1 cellular context compared by ENCODE assay signal in genomic region chrX:24054182-24055042, GRCh38.
A peak's percentile ranks its signal among the peaks of the same experiment; 100 is the strongest.
TF ChIP-seq lines count a peak whose summit lies in the region.

Gene EIF2S3, plus strand, starts transcription at chrX:24054956. Its CDS starts 13 bp downstream, at chrX:24054969.

TF ChIP-seq in HepG2, 621 proteins besides CTCF, POLR2A, EP300 and RAD21 (continued from another document and continues in another):
- TF ChIP-seq BCL3 (CRISPR knock-in tag; IDR thresholded peaks at IDR 0.05) (no peak), ZBTB4 (CRISPR knock-in tag; IDR thresholded peaks at IDR 0.05; ENCODE audit: borderline replicate concordance) (no peak), ATRX (CRISPR knock-in tag; IDR thresholded peaks at IDR 0.05; ENCODE audit: borderline replicate concordance) (no peak), E2F1 (CRISPR knock-in tag; IDR thresholded peaks at IDR 0.05) (peak; percentile 80), KDM5B (CRISPR knock-in tag; IDR thresholded peaks at IDR 0.05; ENCODE audit: borderline replicate concordance) (0 out of 2 replicates have a peak, but pooled peaks have one; percentile 38), BRF2 (CRISPR knock-in tag; IDR thresholded peaks at IDR 0.05) (0 out of 2 replicates have a peak, but pooled peaks have one; percentile 31), ZNF12 (CRISPR knock-in tag; IDR thresholded peaks at IDR 0.05) (no peak), ZBED4 (CRISPR knock-in tag; IDR thresholded peaks at IDR 0.05; ENCODE audit: borderline replicate concordance) (no peak), CHD2 (IDR thresholded peaks at IDR 0.05; ENCODE audit: low read depth, low read length) (no peak), TAF1 (CRISPR knock-in tag; IDR thresholded peaks at IDR 0.05) (peak; percentile 72), ZNF17 (CRISPR knock-in tag; IDR thresholded peaks at IDR 0.05) (no peak), NR2F1 (CRISPR knock-in tag; IDR thresholded peaks at IDR 0.05) (no peak), ZNF276 (CRISPR knock-in tag; IDR thresholded peaks at IDR 0.05; ENCODE audit: low read depth) (no peak), FOXO1 (CRISPR knock-in tag; IDR thresholded peaks at IDR 0.05) (no peak), ZBTB1 (CRISPR knock-in tag; IDR thresholded peaks at IDR 0.05; ENCODE audit: borderline replicate concordance) (no peak), ZBTB25 (CRISPR knock-in tag; IDR thresholded peaks at IDR 0.05) (peak; percentile 98), ZNF251 (CRISPR knock-in tag; IDR thresholded peaks at IDR 0.05) (no peak), TEF (CRISPR knock-in tag; IDR thresholded peaks at IDR 0.05) (no peak), THAP8 (CRISPR knock-in tag; IDR thresholded peaks at IDR 0.05; ENCODE audit: borderline replicate concordance) (no peak), GPN1 (CRISPR knock-in tag; IDR thresholded peaks at IDR 0.05; ENCODE audit: borderline replicate concordance) (no peak), SMYD3 (CRISPR knock-in tag; IDR thresholded peaks at IDR 0.05) (no peak), ZSCAN21 (CRISPR knock-in tag; IDR thresholded peaks at IDR 0.05; ENCODE audit: borderline replicate concordance) (no peak), PAX8 (CRISPR knock-in tag; IDR thresholded peaks at IDR 0.05; ENCODE audit: borderline replicate concordance) (no peak), PAF1 (CRISPR knock-in tag; IDR thresholded peaks at IDR 0.05) (no peak), ZNF746 (CRISPR knock-in tag; IDR thresholded peaks at IDR 0.05) (0 out of 2 replicates have a peak, but pooled peaks have one; percentile 29), DDIT3 (CRISPR knock-in tag; IDR thresholded peaks at IDR 0.05) (no peak), ZFP37 (CRISPR knock-in tag; IDR thresholded peaks at IDR 0.05; ENCODE audit: borderline replicate concordance) (no peak), REL (CRISPR knock-in tag; conservative IDR thresholded peaks at IDR 0.05) (no peak), ZSCAN9 (CRISPR knock-in tag; IDR thresholded peaks at IDR 0.05; ENCODE audit: borderline replicate concordance) (no peak), HNRNPK (IDR thresholded peaks at IDR 0.05; ENCODE audit: low read depth, low read length, poor library complexity, severe bottlenecking) (no peak), ZNF225 (CRISPR knock-in tag; IDR thresholded peaks at IDR 0.05) (no peak), RARG (CRISPR knock-in tag; IDR thresholded peaks at IDR 0.05; ENCODE audit: low read depth) (no peak), ELF1 (CRISPR knock-in tag; IDR thresholded peaks at IDR 0.05) (peak; percentile 35; the same call in 1 of the 2 replicates), NCOA2 (CRISPR knock-in tag; IDR thresholded peaks at IDR 0.05) (no peak), NFE2L1 (CRISPR knock-in tag; IDR thresholded peaks at IDR 0.05; ENCODE audit: borderline replicate concordance) (no peak), CEBPZ (IDR thresholded peaks at IDR 0.05; ENCODE audit: low read length) (no peak), ZNF878 (CRISPR knock-in tag; IDR thresholded peaks at IDR 0.05) (no peak), ARHGAP35 (CRISPR knock-in tag; IDR thresholded peaks at IDR 0.05; ENCODE audit: borderline replicate concordance) (no peak), ZNF256 (CRISPR knock-in tag; conservative IDR thresholded peaks at IDR 0.05) (no peak), EZH2 (conservative IDR thresholded peaks at IDR 0.05; ENCODE audit: low read depth, low read length) (no peak)
